Comparison of ENCODE assay signal across 8 cellular contexts in genomic region chr1:182029379-182030331, GRCh38. TPM values are rescaled to one million over a fixed set of nuclear protein-coding genes. Genes with fewer than 3 reads are reported as not detected.
DNase-seq lines count a peak whose midpoint lies in the region; ATAC-seq, FAIRE-seq and TF ChIP-seq lines count a peak whose summit lies in the region.

No MANE protein-coding gene starts in this region.

- H3K4me2 ChIP-seq in astrocyte (ENCODE audit: low read length) (peak overlapping the region; percentile 86), hepatocyte (peak overlapping the region; percentile 79)

- no peak overlapping the region for H3K27ac ChIP-seq in astrocyte (ENCODE audit: low read depth, low read length)
- peak overlapping the region; percentile 88 for H3K27ac ChIP-seq in hepatocyte
- peak overlapping the region; percentile 69 for H3K27ac ChIP-seq in rectal smooth muscle tissue (ENCODE audit: low read depth, low read length)
- peak overlapping the region in 1 of 2 donors; percentile 55 for H3K27ac ChIP-seq in aorta (ENCODE audit: low read depth in 1 of 2, low read length in 2 of 2)

- H3K27me3 ChIP-seq in astrocyte (ENCODE audit: insufficient read depth, low read length) (no peaks in the 10 kb centered on the region), hepatocyte (no peaks in the 10 kb centered on the region), rectal smooth muscle tissue (ENCODE audit: control insufficient read depth, insufficient read depth, low read length) (no peaks in the 10 kb centered on the region), aorta (ENCODE audit: control insufficient read depth in 1 of 2, insufficient read depth in 2 of 2, low read length in 1 of 2) (no peaks in the 10 kb centered on the region)

- peak overlapping the region; percentile 93 for H3K4me3 Mint-ChIP-seq in T-helper 2 cell treated with Interferon-gamma antibody and Interleukin-4, amounts not matched to agents 5 μg/mL and 100 μg/mL, for 36 hours
- H3K4me3 Mint-ChIP-seq in astrocyte (ENCODE audit: unreplicated experiment): peak overlapping the region; percentile 99

- no peaks in the 10 kb centered on the region for H3K27me3 Mint-ChIP-seq in T-helper 2 cell treated with Interferon-gamma antibody and Interleukin-4, amounts not matched to agents 5 μg/mL and 100 μg/mL, for 36 hours (ENCODE audit: low read depth)
- peaks cover 1% of the 10 kb centered on the region for H3K27me3 Mint-ChIP-seq in astrocyte (ENCODE audit: low read depth, unreplicated experiment)

- intact Hi-C loops in aorta (cut with DNase I): no loop called here

- peaks cover 4% of the 10 kb centered on the region for H3K36me3 Mint-ChIP-seq in T-helper 2 cell treated with Interferon-gamma antibody and Interleukin-4, amounts not matched to agents 5 μg/mL and 100 μg/mL, for 36 hours (ENCODE audit: low read depth)
- peaks cover 2% of the 10 kb centered on the region for H3K36me3 Mint-ChIP-seq in astrocyte (ENCODE audit: low read depth, unreplicated experiment)

- 1% methylated on average over 34 of the region's 68 CpGs for WGBS in hepatocyte (ENCODE audit: low lambda C conversion rate, missing lambda C conversion rate)
- whole genome bisulfite sequencing in aorta, 2 donors: 0 to 1% methylated on average over 52 to 68 of the region's 68 CpGs

- no peak for FAIRE-seq in astrocyte (lab: Jason Lieb, UNC)

- TF ChIP-seq CTCF in astrocyte (IDR thresholded peaks at IDR 0.05; ENCODE audit: insufficient read depth, low read depth, low read length) (no peak), hepatocyte (IDR thresholded peaks at IDR 0.05; ENCODE audit: poor library complexity) (peak; percentile 60)

- H3K79me2 ChIP-seq in astrocyte (ENCODE audit: insufficient read depth, low read length): no peaks in the 10 kb centered on the region
- H3K79me2 ChIP-seq in hepatocyte: peaks cover 6% of the 10 kb centered on the region

- peaks cover 13% of the 10 kb centered on the region for H3K4me1 Mint-ChIP-seq in T-helper 2 cell treated with Interferon-gamma antibody and Interleukin-4, amounts not matched to agents 5 μg/mL and 100 μg/mL, for 36 hours (ENCODE audit: low read depth)
- peaks cover 9% of the 10 kb centered on the region for H3K4me1 Mint-ChIP-seq in astrocyte (ENCODE audit: low read depth, unreplicated experiment)

- H3K9me3 ChIP-seq in astrocyte (ENCODE audit: insufficient read depth, low read depth, low read length) (no peaks in the 10 kb centered on the region), hepatocyte (ENCODE audit: low read depth) (no peaks in the 10 kb centered on the region), aorta (ENCODE audit: control insufficient read depth, low read length) (no peaks in the 10 kb centered on the region)

- H3K4me3 ChIP-seq in astrocyte (ENCODE audit: insufficient read depth, low read depth, low read length) (peak overlapping the region; percentile 58), hepatocyte (peak overlapping the region; percentile 39), rectal smooth muscle tissue (ENCODE audit: low read length) (peak overlapping the region; percentile 96), aorta (ENCODE audit: low read length in 2 of 2) (peak overlapping the region; percentile 64 to 89)

- no peaks in the 10 kb centered on the region for H3K9me2 ChIP-seq in hepatocyte (replicated peaks; ENCODE audit: insufficient read depth)

- H3K36me3 ChIP-seq in astrocyte (ENCODE audit: insufficient read depth, low read length) (no peaks in the 10 kb centered on the region), hepatocyte (replicated peaks; ENCODE audit: insufficient read depth, low read depth) (no peaks in the 10 kb centered on the region), rectal smooth muscle tissue (ENCODE audit: control insufficient read depth, insufficient read depth, low read length) (no peaks in the 10 kb centered on the region), aorta (ENCODE audit: control insufficient read depth in 1 of 2, insufficient read depth in 2 of 2, low read length in 1 of 2) (no peaks in the 10 kb centered on the region)

- DNase-seq in NCI-H187 (lab: John Stamatoyannopoulos, UW): peak; percentile 100
- DNase-seq in T-helper 2 cell treated with Interferon-gamma antibody and Interleukin-4, amounts not matched to agents 5 μg/mL and 100 μg/mL, for 36 hours (ENCODE audit: low spot score): peak; percentile 96
- peak; percentile 76 for DNase-seq in astrocyte (ENCODE audit: low read depth)
- peak; percentile 99 for DNase-seq in hepatocyte (ENCODE audit: low spot score)
- DNase-seq in aorta: peak; percentile 98 to 99

- H4K20me1 ChIP-seq in astrocyte (ENCODE audit: insufficient read depth, low read length): no peaks in the 10 kb centered on the region
- no peaks in the 10 kb centered on the region for H4K20me1 ChIP-seq in hepatocyte (ENCODE audit: insufficient read depth, poor library complexity, severe bottlenecking)

- H3K27ac Mint-ChIP-seq in T-helper 2 cell treated with Interferon-gamma antibody and Interleukin-4, amounts not matched to agents 5 μg/mL and 100 μg/mL, for 36 hours: peak overlapping the region; percentile 97
- peak overlapping the region; percentile 99 for H3K27ac Mint-ChIP-seq in astrocyte (ENCODE audit: unreplicated experiment)

- H3K9ac ChIP-seq in astrocyte (ENCODE audit: low read length) (peak overlapping the region; percentile 46), rectal smooth muscle tissue (ENCODE audit: low read length) (peak overlapping the region; percentile 62)

- H2AFZ ChIP-seq in astrocyte (ENCODE audit: low read depth, low read length) (peak overlapping the region; percentile 86), hepatocyte (peak overlapping the region; percentile 72)

- H3K4me1 ChIP-seq in astrocyte (ENCODE audit: insufficient read depth, low read length) (no peaks in the 10 kb centered on the region), hepatocyte (ENCODE audit: insufficient read depth) (peaks cover 12% of the 10 kb centered on the region), rectal smooth muscle tissue (ENCODE audit: control insufficient read depth, insufficient read depth, low read length) (peaks cover 2% of the 10 kb centered on the region), aorta (ENCODE audit: control insufficient read depth in 1 of 2, insufficient read depth in 2 of 2, low read length in 2 of 2) (no peaks in the 10 kb centered on the region)

- ATAC-seq in GM18499 (IDR thresholded peaks at IDR 0.05; ENCODE audit: insufficient read depth, unreplicated experiment): peak; percentile 77
- peak; percentile 93 for ATAC-seq in HG02943 (IDR thresholded peaks at IDR 0.05; ENCODE audit: low read depth, unreplicated experiment)
- ATAC-seq in aorta (ENCODE audit: low FRiP score): peak; percentile 99

- H3K9me3 Mint-ChIP-seq in T-helper 2 cell treated with Interferon-gamma antibody and Interleukin-4, amounts not matched to agents 5 μg/mL and 100 μg/mL, for 36 hours: no peaks in the 10 kb centered on the region
- peaks cover 3% of the 10 kb centered on the region for H3K9me3 Mint-ChIP-seq in astrocyte (ENCODE audit: unreplicated experiment)

RNA-seq across cellular contexts. Expression of gene ZNF648, which starts 31.9 kb away (rescaled TPM):
- not detected in 2 replicates for total RNA-seq in astrocyte
- total RNA-seq in hepatocyte: 0.20 and 0.23 TPM in 2 replicates
- polyA plus RNA-seq in hepatocyte: 0.06 TPM in 1 of 2 replicates, not detected in the other
- total RNA-seq in aorta: not detected
- not detected for polyA plus RNA-seq in aorta

Comparison
In these comparisons a context has a peak if more than half of its experiments do, and no peak if none do; other contexts are left out.
1. H3K4me3 ChIP-seq: peak in every context shown above with its lines; median percentile 96 in rectal smooth muscle tissue; 76 in aorta; 58 in astrocyte; 39 in hepatocyte.